3 cellular contexts compared by ENCODE assay signal in genomic region chr9:136474021-136474640, GRCh38.
TF ChIP-seq lines count a peak whose summit lies in the region.

No MANE protein-coding gene starts in this region.

TF ChIP-seq in GM12891, 5 proteins besides CTCF, POLR2A, EP300 and RAD21:
- TF ChIP-seq PAX5 (IDR thresholded peaks at IDR 0.05; ENCODE audit: insufficient read depth, low read length, severe bottlenecking) (no peak), TAF1 (IDR thresholded peaks at IDR 0.05; ENCODE audit: low read depth, low read length) (no peak), POLR2AphosphoS5 (IDR thresholded peaks at IDR 0.05; ENCODE audit: low read depth, low read length) (peak; percentile 51), POU2F2 (IDR thresholded peaks at IDR 0.05; ENCODE audit: low read depth, low read length) (no peak), SPI1 (IDR thresholded peaks at IDR 0.05; ENCODE audit: low read depth, low read length) (no peak)

TF ChIP-seq in GM12878, 131 proteins besides CTCF, POLR2A, EP300 and RAD21:
- no peak for TF ChIP-seq LARP7 (IDR thresholded peaks at IDR 0.05)
- no peak for TF ChIP-seq NFXL1 (IDR thresholded peaks at IDR 0.05; ENCODE audit: borderline replicate concordance)
- TF ChIP-seq POLR2AphosphoS2 (IDR thresholded peaks at IDR 0.05; ENCODE audit: low read depth, low read length) = peak; percentile 31; the same call in 1 of the 2 replicates
- no peak for TF ChIP-seq TCF3 (IDR thresholded peaks at IDR 0.05; ENCODE audit: borderline replicate concordance, insufficient read depth, low read depth, low read length)

TF ChIP-seq in WTC11, 78 proteins besides CTCF, POLR2A, EP300 and RAD21:
- TF ChIP-seq AFF4 (CRISPR knock-in tag; IDR thresholded peaks at IDR 0.05; ENCODE audit: borderline replicate concordance) (no peak), ATF1 (CRISPR knock-in tag; IDR thresholded peaks at IDR 0.05) (no peak), ATF6 (CRISPR knock-in tag; IDR thresholded peaks at IDR 0.05) (no peak), E2F1 (CRISPR knock-in tag; IDR thresholded peaks at IDR 0.05) (no peak), ZNF219 (CRISPR knock-in tag; IDR thresholded peaks at IDR 0.05; ENCODE audit: borderline replicate concordance) (no peak), KAT7 (CRISPR knock-in tag; IDR thresholded peaks at IDR 0.05; ENCODE audit: borderline replicate concordance) (no peak), ERG (CRISPR knock-in tag; IDR thresholded peaks at IDR 0.05) (no peak), STAT6 (CRISPR knock-in tag; conservative IDR thresholded peaks at IDR 0.05; ENCODE audit: low read depth) (no peak), ZNF281 (CRISPR knock-in tag; IDR thresholded peaks at IDR 0.05) (no peak), ZNF671 (CRISPR knock-in tag; IDR thresholded peaks at IDR 0.05) (no peak), MXD4 (CRISPR knock-in tag; IDR thresholded peaks at IDR 0.05; ENCODE audit: borderline replicate concordance) (no peak), ZNF138 (CRISPR knock-in tag; conservative IDR thresholded peaks at IDR 0.05) (no peak), IRF1 (CRISPR knock-in tag; IDR thresholded peaks at IDR 0.05) (no peak), TCF7 (CRISPR knock-in tag; IDR thresholded peaks at IDR 0.05; ENCODE audit: low read depth) (no peak), ZNF121 (CRISPR knock-in tag; IDR thresholded peaks at IDR 0.05) (no peak)
